8 cellular contexts compared by ENCODE assay signal in the genomic region with DNA sequence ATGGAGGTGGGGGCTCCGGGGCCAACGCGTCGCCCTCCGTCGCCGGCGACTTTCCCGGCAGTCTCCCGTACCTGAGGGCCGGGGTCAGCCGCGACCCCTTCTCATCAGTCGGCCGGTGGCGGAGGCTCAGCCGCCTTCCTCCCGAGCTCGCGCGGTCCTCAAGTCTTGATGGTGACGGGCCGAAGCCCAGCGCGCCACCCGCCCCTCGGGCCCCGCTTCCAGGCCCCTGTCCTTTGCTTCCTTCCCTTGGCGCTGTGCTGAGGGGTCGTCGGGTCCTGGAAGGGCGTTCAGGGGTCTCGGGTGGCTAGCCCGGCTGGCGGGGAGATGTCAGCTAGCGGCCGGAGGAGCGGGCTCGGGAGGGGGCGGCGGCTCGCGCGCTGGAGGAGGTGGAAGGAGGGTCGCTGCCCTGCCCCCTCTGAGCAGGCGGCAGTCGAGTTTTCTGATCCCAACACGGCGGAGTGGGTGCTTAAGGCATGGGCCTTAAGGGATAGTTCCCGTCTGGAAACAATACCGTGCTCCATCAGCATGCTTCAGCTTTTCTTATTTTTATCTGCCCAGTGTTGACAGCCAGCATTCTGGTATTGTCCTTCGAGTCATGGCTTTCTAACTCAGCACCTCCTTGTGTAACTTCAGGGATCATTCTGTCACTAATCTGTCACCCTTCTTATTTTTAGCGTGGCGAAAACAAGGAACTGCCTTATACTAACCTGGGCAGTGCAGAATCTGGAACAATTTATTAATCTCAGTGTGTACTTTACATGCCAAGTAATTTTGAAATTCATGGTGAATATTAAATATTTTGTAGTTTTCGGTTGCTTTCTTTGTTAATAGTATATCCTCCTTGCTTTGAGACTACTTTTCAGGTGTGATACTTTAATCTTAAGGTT. TPM values are rescaled to one million over a fixed set of nuclear protein-coding genes. Genes with fewer than 3 reads are reported as not detected.
DNase-seq lines count a peak whose midpoint lies in the region; ATAC-seq, FAIRE-seq and TF ChIP-seq lines count a peak whose summit lies in the region.

No MANE protein-coding gene starts in this region.

- H3K4me3 ChIP-seq in HEK293 (ENCODE audit: low read depth, low read length) (peak overlapping the region; percentile 98), endothelial cell of umbilical vein (replicated peaks in 1 of 3; ENCODE audit: insufficient read depth in 1 of 3, low read depth in 1 of 3, low read length in 3 of 3) (peak overlapping the region; percentile 70 to 92 (median 90)), mucosa of descending colon (peak overlapping the region; percentile 75), testis (peak overlapping the region; percentile 90 to 94)

- TF ChIP-seq POLR2A in endothelial cell of umbilical vein (IDR thresholded peaks at IDR 0.05; ENCODE audit: low read depth, low read length) (no peak), testis (IDR thresholded peaks at IDR 0.05) (no peak)

- peak overlapping the region; percentile 92 for H3K4me2 ChIP-seq in endothelial cell of umbilical vein (ENCODE audit: insufficient read depth, low read length)

- peak; percentile 2 for ATAC-seq in mucosa of descending colon
- ATAC-seq in GM18861 (IDR thresholded peaks at IDR 0.05; ENCODE audit: unreplicated experiment) = no peak

- H3K9me1 ChIP-seq in endothelial cell of umbilical vein (replicated peaks; ENCODE audit: control insufficient read depth, extremely low read depth, insufficient read depth, low read length) = no peaks in the 10 kb centered on the region

- peak overlapping the region; percentile 81 for H3K9ac ChIP-seq in endothelial cell of umbilical vein (replicated peaks; ENCODE audit: extremely low read depth, insufficient read depth, low read length)

- peak overlapping the region; percentile 82 for H3K27ac ChIP-seq in HEK293 (ENCODE audit: extremely low read depth, low read depth, low read length)
- H3K27ac ChIP-seq in endothelial cell of umbilical vein (ENCODE audit: insufficient read depth, low read depth, low read length) = peak overlapping the region; percentile 52
- peak overlapping the region; percentile 89 to 94 for H3K27ac ChIP-seq in testis

- H3K4me1 ChIP-seq in HEK293 (ENCODE audit: control insufficient read depth, insufficient read depth, low read length) (0 out of 2 replicates have a peak, but pooled peaks cover 5% of the 10 kb centered on the region), endothelial cell of umbilical vein (ENCODE audit: control insufficient read depth, extremely low read depth, insufficient read depth, low read length) (peaks cover 32% of the 10 kb centered on the region), mucosa of descending colon (ENCODE audit: low read depth) (peaks cover 35% of the 10 kb centered on the region), testis (peaks cover 8% of the 10 kb centered on the region)

- intact Hi-C loops in endothelial cell of umbilical vein (cut with micrococcal nuclease) = loop anchor here (2.0 to 5.0 kb wide), 3 partner anchors 102 to 262 kb away; a partner anchor contains a TSS
- intact Hi-C loops in mucosa of descending colon (cut with DNase I, micrococcal nuclease) = no loop called here
- intact Hi-C loops in testis (cut with DNase I; ENCODE audit: low total_unique reads) = no loop called here

- DNase-seq in D341Med (ENCODE audit: low spot score) = peak; percentile 69
- DNase-seq in NCI-H2227 treated with DMSO at 0.1 percent for 48 hours (lab: John Stamatoyannopoulos, UW) = peak; percentile 48
- DNase-seq in activated CD8-positive, alpha-beta memory T cell treated with anti-CD3 and anti-CD28 coated beads for 24 hours = peak; percentile 66
- DNase-seq in endothelial cell of umbilical vein (ENCODE audit: low read depth, low spot score) = peak; percentile 61
- peak; percentile 52 to 78 (median 71) for DNase-seq in mucosa of descending colon
- peak; percentile 60 for DNase-seq in testis

- H2AFZ ChIP-seq in endothelial cell of umbilical vein (ENCODE audit: low read depth, low read length) = peak overlapping the region; percentile 89

- BruUV-seq in endothelial cell of umbilical vein (replicated peaks; lab: Mats Ljungman, UMichigan) = no TSS peak

- CTCF ChIA-PET in HEK293 (lab: Yijun Ruan, JAX) (interaction anchor here (0.9 to 1.3 kb wide), 5 partner anchors 12 to 148 kb away, joined by 3 to 4 read pairs (median 3); no protein-coding TSS in a partner anchor), endothelial cell of umbilical vein (lab: Charles Lee) (interaction anchor here (0.8 to 2.1 kb wide), 8 partner anchors 11 to 240 kb away, joined by 3 to 11 read pairs (median 3); no protein-coding TSS in a partner anchor)

- TF ChIP-seq CTCF in HEK293 (tag by site-specific recombination; IDR thresholded peaks at IDR 0.05) (no peak), endothelial cell of umbilical vein (IDR thresholded peaks at IDR 0.05; ENCODE audit: extremely low read depth in 1 of 2, insufficient read depth in 1 of 2, low read depth in 1 of 2, low read length in 2 of 2) (no peak), mucosa of descending colon (IDR thresholded peaks at IDR 0.05) (no peak), testis (IDR thresholded peaks at IDR 0.05) (no peak)

- dilution Hi-C loops in endothelial cell of umbilical vein (cut with MboI; ENCODE audit: extremely low pct_ligation_motif_present, low sequenced_read_pairs) = no loop called here

- WGBS in testis, 2 donors = 1% methylated on average over 6 to 48 of the region's 55 CpGs

- H4K20me1 ChIP-seq in endothelial cell of umbilical vein (replicated peaks; ENCODE audit: control insufficient read depth, extremely low read depth, insufficient read depth, low read length) = no peaks in the 10 kb centered on the region

- H3K27me3 ChIP-seq in endothelial cell of umbilical vein (ENCODE audit: control insufficient read depth in 2 of 2, insufficient read depth in 2 of 2, low read length in 2 of 2) = no peaks in the 10 kb centered on the region
- no peaks in the 10 kb centered on the region for H3K27me3 ChIP-seq in testis

- H3K9me3 ChIP-seq in HEK293 (ENCODE audit: control insufficient read depth, insufficient read depth, low read depth, low read length) (no peaks in the 10 kb centered on the region), endothelial cell of umbilical vein (replicated peaks; ENCODE audit: control insufficient read depth, insufficient read depth, low read length) (no peaks in the 10 kb centered on the region), mucosa of descending colon (no peaks in the 10 kb centered on the region), testis (no peaks in the 10 kb centered on the region)

- POLR2A ChIA-PET in HEK293 (lab: Yijun Ruan, JAX) (interaction anchor here (0.7 to 1.8 kb wide), 10 partner anchors 13 to 221 kb away, joined by 3 to 5 read pairs (median 4); a partner anchor contains a TSS), endothelial cell of umbilical vein (lab: Charles Lee) (interaction anchor here (1.4 to 1.6 kb wide), 2 partner anchors 12 to 104 kb away, joined by 4 to 5 read pairs; a partner anchor contains a TSS)

- no peak for FAIRE-seq in endothelial cell of umbilical vein (lab: Jason Lieb, UNC)

- peaks cover 45% of the 10 kb centered on the region for H3K79me2 ChIP-seq in endothelial cell of umbilical vein (ENCODE audit: control insufficient read depth, insufficient read depth, low read length)

- H3K36me3 ChIP-seq in HEK293 (ENCODE audit: control insufficient read depth in 2 of 2, insufficient read depth in 1 of 2, low read length in 2 of 2) (peaks cover 0 to 4% of the 10 kb centered on the region in 2 experiments; a peak in 1 of 3 replicates), endothelial cell of umbilical vein (ENCODE audit: control insufficient read depth in 2 of 2, extremely low read depth in 1 of 2, insufficient read depth in 2 of 2, low read length in 2 of 2) (no peaks in the 10 kb centered on the region), mucosa of descending colon (ENCODE audit: low read depth) (peaks cover 7% of the 10 kb centered on the region), testis (ENCODE audit: low read depth, missing control alignments) (no peaks in the 10 kb centered on the region)

TF ChIP-seq in HEK293, 187 proteins besides CTCF, POLR2A, EP300 and RAD21 (continues in another document):
- no peak for TF ChIP-seq ZFP3 (tag by site-specific recombination; IDR thresholded peaks at IDR 0.05; ENCODE audit: low read depth)
- TF ChIP-seq ZNF768 (tag by site-specific recombination; IDR thresholded peaks at IDR 0.05) = no peak

TF ChIP-seq in endothelial cell of umbilical vein, 7 proteins besides CTCF, POLR2A, EP300 and RAD21 (continues in another document):
- TF ChIP-seq EZH2 (IDR thresholded peaks at IDR 0.05; ENCODE audit: borderline replicate concordance, low read depth, low read length, severe bottlenecking) (no peak), GATA2 (IDR thresholded peaks at IDR 0.05; ENCODE audit: insufficient read depth, insufficient read length, low read depth, low read length) (no peak), MYC (IDR thresholded peaks at IDR 0.05; ENCODE audit: low read depth, low read length) (no peak), FOS (IDR thresholded peaks at IDR 0.05; ENCODE audit: borderline replicate concordance, insufficient read depth, low read length) (no peak)

RNA-seq across cellular contexts. Expression of a gene that starts 0.7 kb away (rescaled TPM):
- total RNA-seq in endothelial cell of umbilical vein (21.4 TPM in 2 replicates), mucosa of descending colon (10 to 100 TPM; 13.1 to 15.2 (median 13.7) TPM), testis (10 to 100 TPM; 26.6 to 35.3 TPM)
- polyA plus RNA-seq in endothelial cell of umbilical vein (8.4 and 13.3 TPM in 2 replicates), testis (ENCODE audit: insufficient read depth, low read depth, low replicate concordance) (13.9 TPM)
- 10.6 and 10.7 TPM in 2 replicates for polyA plus RNA-seq in endothelial cell of umbilical vein (2011; cell fraction: cytosol; rRNA removed)
- 21.2 and 27.6 TPM in 2 replicates for polyA plus RNA-seq in endothelial cell of umbilical vein (2011; cell fraction: nucleus; rRNA removed)
- 10.3 and 16.4 TPM in 2 replicates for polyA plus RNA-seq in endothelial cell of umbilical vein (2012)
- 27.5 and 33.2 TPM in 2 replicates for polyA minus RNA-seq in endothelial cell of umbilical vein
- polyA minus RNA-seq in endothelial cell of umbilical vein (2011; cell fraction: cytosol; rRNA and poly(A)+ RNA removed) = 11.2 TPM
- polyA minus RNA-seq in endothelial cell of umbilical vein (2011; cell fraction: nucleus; rRNA and poly(A)+ RNA removed) = 34.0 and 49.0 TPM in 2 replicates

RNA-seq across cellular contexts. Expression of a gene that starts 1.1 kb away (rescaled TPM):
- total RNA-seq in endothelial cell of umbilical vein (15.0 and 15.8 TPM in 2 replicates), mucosa of descending colon (10 to 100 TPM; 12.4 to 20.5 (median 17.4) TPM), testis (10 to 100 TPM; 21.7 to 31.4 TPM)
- polyA plus RNA-seq in endothelial cell of umbilical vein (17.8 and 19.5 TPM in 2 replicates), testis (ENCODE audit: insufficient read depth, low read depth, low replicate concordance) (27.9 TPM)
- 20.1 and 21.2 TPM in 2 replicates for polyA plus RNA-seq in endothelial cell of umbilical vein (2011; cell fraction: cytosol; rRNA removed)
- polyA plus RNA-seq in endothelial cell of umbilical vein (2011; cell fraction: nucleus; rRNA removed) = 7.0 and 9.9 TPM in 2 replicates
- polyA plus RNA-seq in endothelial cell of umbilical vein (2012) = 18.2 and 21.3 TPM in 2 replicates
- polyA minus RNA-seq in endothelial cell of umbilical vein = 4.4 and 7.6 TPM in 2 replicates
- 8.2 TPM for polyA minus RNA-seq in endothelial cell of umbilical vein (2011; cell fraction: cytosol; rRNA and poly(A)+ RNA removed)
- polyA minus RNA-seq in endothelial cell of umbilical vein (2011; cell fraction: nucleus; rRNA and poly(A)+ RNA removed) = 1.8 and 4.7 TPM in 2 replicates
